In genomic region chr16:85634747-85635544, GRCh38 we compare ENCODE assay signal across 1 cellular context.
TF ChIP-seq lines count a peak whose summit lies in the region.

No MANE protein-coding gene starts in this region.

TF ChIP-seq in Ishikawa, 13 proteins besides CTCF, POLR2A, EP300 and RAD21 (continued from another document):
- TF ChIP-seq, protein P1, sequence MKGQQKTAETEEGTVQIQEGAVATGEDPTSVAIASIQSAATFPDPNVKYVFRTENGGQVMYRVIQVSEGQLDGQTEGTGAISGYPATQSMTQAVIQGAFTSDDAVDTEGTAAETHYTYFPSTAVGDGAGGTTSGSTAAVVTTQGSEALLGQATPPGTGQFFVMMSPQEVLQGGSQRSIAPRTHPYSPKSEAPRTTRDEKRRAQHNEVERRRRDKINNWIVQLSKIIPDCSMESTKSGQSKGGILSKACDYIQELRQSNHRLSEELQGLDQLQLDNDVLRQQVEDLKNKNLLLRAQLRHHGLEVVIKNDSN (IDR thresholded peaks at IDR 0.05) = no peak
- no peak for TF ChIP-seq CREB1 (IDR thresholded peaks at IDR 0.05; ENCODE audit: low read depth)
- TF ChIP-seq EGR1 (IDR thresholded peaks at IDR 0.05) = no peak
- no peak for TF ChIP-seq TAF1 (IDR thresholded peaks at IDR 0.05; ENCODE audit: low read depth)
- TF ChIP-seq MAX (IDR thresholded peaks at IDR 0.05) = no peak; the same call in 1 of the 2 replicates
- TF ChIP-seq TCF12 (IDR thresholded peaks at IDR 0.05; ENCODE audit: low read depth) = no peak
- no peak for TF ChIP-seq YY1 (IDR thresholded peaks at IDR 0.05; ENCODE audit: low read depth)
- TF ChIP-seq FOXM1 (IDR thresholded peaks at IDR 0.05; ENCODE audit: borderline replicate concordance, low read depth) = no peak
